Comparison of ENCODE assay signal across 28 cellular contexts in the genomic region with DNA sequence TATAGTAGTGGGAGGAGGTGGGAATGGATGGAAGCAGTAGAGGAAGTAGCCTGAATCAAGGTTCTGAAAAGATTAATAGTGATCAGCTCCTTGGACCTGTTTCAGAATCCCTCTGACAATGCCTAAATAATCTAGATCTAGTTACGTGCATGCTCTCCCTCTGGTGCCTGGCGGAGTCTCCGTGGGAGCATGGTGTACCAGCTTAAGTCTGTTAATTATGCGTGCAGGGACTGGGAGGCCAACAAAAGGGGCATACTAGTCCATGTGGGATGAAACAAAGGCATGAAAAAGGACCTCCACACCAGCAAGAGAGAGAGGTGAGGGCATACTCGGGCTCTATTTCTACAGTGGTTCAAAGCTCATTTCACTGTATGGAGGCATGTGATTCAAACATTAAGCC.
"Had no signal": no experiment of that assay in that cellular context is flagged by ENCODE, and none has a peak within 500 bp of the region (broad histone marks: within the 10 kb centered on the region; RNA-seq: fewer than 3 reads in every experiment).

No MANE protein-coding gene starts in this region.

- H3K4me1 ChIP-seq: lower lobe of right lung, psoas muscle, tibial artery had no signal

- H3K9me3 ChIP-seq: lower lobe of right lung, neutrophil, ovary, psoas muscle, tibial artery had no signal

- H3K36me3 Mint-ChIP-seq: activated CD8-positive, alpha-beta memory T cell treated with anti-CD3 and anti-CD28 coated beads, Interleukin-2, amount 10 ng/mL, durations not matched to agents 7 days and 5 days; activated naive CD4-positive, alpha-beta T cell treated with anti-CD3 and anti-CD28 coated beads, Interleukin-2, amount 50 U/mL, for 24 hours; naive thymus-derived CD4-positive, alpha-beta T cell; T-cell had no signal

- H3K27ac ChIP-seq: brain microvascular endothelial cell, lower lobe of right lung, neutrophil, ovary, psoas muscle, tibial artery, VCaP had no signal

- ATAC-seq: activated CD8-positive, alpha-beta memory T cell treated with anti-CD3 and anti-CD28 coated beads, Interleukin-2, amount 10 ng/mL, durations not matched to agents 7 days and 5 days; activated CD8-positive, alpha-beta T cell treated with anti-CD3 and anti-CD28 coated beads for 36 hours; left colon; lower lobe of right lung; naive thymus-derived CD4-positive, alpha-beta T cell; psoas muscle; right cardiac atrium; stimulated activated naive CD8-positive, alpha-beta T cell treated with anti-CD3 and anti-CD28 coated beads, Interleukin-15, amount 100 ng/mL, for 72 hours; T-cell had no signal

- FAIRE-seq: keratinocyte had no signal

- H3K27ac Mint-ChIP-seq: activated CD4-positive, alpha-beta T cell treated with anti-CD3 and anti-CD28 coated beads, Interleukin-2, amount 10 ng/mL, durations not matched to agents 7 days and 5 days; activated CD8-positive, alpha-beta memory T cell treated with anti-CD3 and anti-CD28 coated beads, Interleukin-2, amount 10 ng/mL, durations not matched to agents 7 days and 5 days; activated CD8-positive, alpha-beta T cell treated with anti-CD3 and anti-CD28 coated beads for 36 hours; activated naive CD4-positive, alpha-beta T cell treated with anti-CD3 and anti-CD28 coated beads, Interleukin-2, amount 50 U/mL, for 24 hours; activated T-helper 1 cell treated with anti-CD3 and anti-CD28 coated beads, Interleukin-12 subunit alpha, Interleukin-12 subunit beta, Interleukin-2, Interleukin-4 antibody, amounts not matched to agents 30 ng/mL and 10 ng/mL and 1 ng/mL, durations not matched to agents 14 hours and 24 hours and 36 hours; dendritic cell treated with granulocyte-macrophage colony-stimulating factor and Interleukin-4, amounts not matched to agents 40 ng/mL and 50 ng/mL, for 4 days; naive thymus-derived CD4-positive, alpha-beta T cell; T-cell; T-helper 2 cell treated with Interferon-gamma antibody and Interleukin-4, amounts not matched to agents 5 μg/mL and 100 μg/mL, for 36 hours had no signal

- H3K27me3 Mint-ChIP-seq: activated CD8-positive, alpha-beta memory T cell treated with anti-CD3 and anti-CD28 coated beads, Interleukin-2, amount 10 ng/mL, durations not matched to agents 7 days and 5 days; dendritic cell treated with granulocyte-macrophage colony-stimulating factor and Interleukin-4, amounts not matched to agents 40 ng/mL and 50 ng/mL, for 4 days had no signal

- H3K4me3 ChIP-seq: lower lobe of right lung, ovary, psoas muscle, tibial artery had no signal

- H3K36me3 ChIP-seq: brain microvascular endothelial cell, lower lobe of right lung, neutrophil, ovary, tibial artery had no signal

- H3K9me3 Mint-ChIP-seq: activated CD4-positive, alpha-beta T cell treated with anti-CD3 and anti-CD28 coated beads, Interleukin-2, amount 10 ng/mL, durations not matched to agents 7 days and 5 days; activated CD8-positive, alpha-beta T cell treated with anti-CD3 and anti-CD28 coated beads for 36 hours; activated naive CD4-positive, alpha-beta T cell treated with anti-CD3 and anti-CD28 coated beads, Interleukin-2, amount 50 U/mL, for 24 hours; activated T-helper 1 cell treated with anti-CD3 and anti-CD28 coated beads, Interleukin-12 subunit alpha, Interleukin-12 subunit beta, Interleukin-2, Interleukin-4 antibody, amounts not matched to agents 30 ng/mL and 10 ng/mL and 1 ng/mL, durations not matched to agents 14 hours and 24 hours and 36 hours; dendritic cell treated with granulocyte-macrophage colony-stimulating factor and Interleukin-4, amounts not matched to agents 40 ng/mL and 50 ng/mL, for 4 days; naive thymus-derived CD4-positive, alpha-beta T cell; stimulated activated naive CD8-positive, alpha-beta T cell treated with anti-CD3 and anti-CD28 coated beads, Interleukin-15, amount 100 ng/mL, for 72 hours; T-cell; T-helper 2 cell treated with Interferon-gamma antibody and Interleukin-4, amounts not matched to agents 5 μg/mL and 100 μg/mL, for 36 hours had no signal

- H3K4me1 Mint-ChIP-seq: activated CD4-positive, alpha-beta T cell treated with anti-CD3 and anti-CD28 coated beads, Interleukin-2, amount 10 ng/mL, durations not matched to agents 7 days and 5 days; activated naive CD4-positive, alpha-beta T cell treated with anti-CD3 and anti-CD28 coated beads, Interleukin-2, amount 50 U/mL, for 24 hours; naive thymus-derived CD4-positive, alpha-beta T cell; stimulated activated naive CD8-positive, alpha-beta T cell treated with anti-CD3 and anti-CD28 coated beads, Interleukin-15, amount 100 ng/mL, for 72 hours; T-cell had no signal

- DNase-seq: activated CD4-positive, alpha-beta T cell treated with anti-CD3 and anti-CD28 coated beads, Interleukin-2, amount 10 ng/mL, durations not matched to agents 7 days and 5 days; activated CD4-positive, CD25-positive, alpha-beta regulatory T cell treated with anti-CD3 and anti-CD28 coated beads, Interleukin-2, amount 50 U/mL, for 72 hours; activated CD8-positive, alpha-beta memory T cell treated with anti-CD3 and anti-CD28 coated beads, Interleukin-2, amount 10 ng/mL, durations not matched to agents 7 days and 5 days; activated CD8-positive, alpha-beta T cell treated with anti-CD3 and anti-CD28 coated beads for 36 hours; activated gamma-delta T cell treated with Interleukin-2 at 50 U/mL for 16 hours; anterior cingulate cortex; brain microvascular endothelial cell; caudate nucleus; effector CD8-positive, alpha-beta T cell; foreskin melanocyte; hippocampal formation; left colon; lower lobe of right lung; naive thymus-derived CD4-positive, alpha-beta T cell; ovary; psoas muscle; right cardiac atrium; stimulated activated CD4-positive, alpha-beta T cell treated with anti-CD3 and anti-CD28 coated beads, Interleukin-1b, Interleukin-23, amount 100 ng/mL, for 48 hours; stimulated activated naive CD8-positive, alpha-beta T cell treated with anti-CD3 and anti-CD28 coated beads, Interleukin-15, amount 100 ng/mL, for 72 hours; T-cell; tibial artery had no signal

- H3K4me3 Mint-ChIP-seq: activated CD4-positive, alpha-beta T cell treated with anti-CD3 and anti-CD28 coated beads, Interleukin-2, amount 10 ng/mL, durations not matched to agents 7 days and 5 days; activated CD8-positive, alpha-beta memory T cell treated with anti-CD3 and anti-CD28 coated beads, Interleukin-2, amount 10 ng/mL, durations not matched to agents 7 days and 5 days; activated CD8-positive, alpha-beta T cell treated with anti-CD3 and anti-CD28 coated beads for 36 hours; activated naive CD4-positive, alpha-beta T cell treated with anti-CD3 and anti-CD28 coated beads, Interleukin-2, amount 50 U/mL, for 24 hours; activated T-helper 1 cell treated with anti-CD3 and anti-CD28 coated beads, Interleukin-12 subunit alpha, Interleukin-12 subunit beta, Interleukin-2, Interleukin-4 antibody, amounts not matched to agents 30 ng/mL and 10 ng/mL and 1 ng/mL, durations not matched to agents 14 hours and 24 hours and 36 hours; dendritic cell treated with granulocyte-macrophage colony-stimulating factor and Interleukin-4, amounts not matched to agents 40 ng/mL and 50 ng/mL, for 4 days; naive thymus-derived CD4-positive, alpha-beta T cell; stimulated activated naive CD8-positive, alpha-beta T cell treated with anti-CD3 and anti-CD28 coated beads, Interleukin-15, amount 100 ng/mL, for 72 hours; T-cell; T-helper 2 cell treated with Interferon-gamma antibody and Interleukin-4, amounts not matched to agents 5 μg/mL and 100 μg/mL, for 36 hours had no signal

- H3K27me3 ChIP-seq: brain microvascular endothelial cell, neutrophil, ovary, tibial artery had no signal
